In the genomic region with DNA sequence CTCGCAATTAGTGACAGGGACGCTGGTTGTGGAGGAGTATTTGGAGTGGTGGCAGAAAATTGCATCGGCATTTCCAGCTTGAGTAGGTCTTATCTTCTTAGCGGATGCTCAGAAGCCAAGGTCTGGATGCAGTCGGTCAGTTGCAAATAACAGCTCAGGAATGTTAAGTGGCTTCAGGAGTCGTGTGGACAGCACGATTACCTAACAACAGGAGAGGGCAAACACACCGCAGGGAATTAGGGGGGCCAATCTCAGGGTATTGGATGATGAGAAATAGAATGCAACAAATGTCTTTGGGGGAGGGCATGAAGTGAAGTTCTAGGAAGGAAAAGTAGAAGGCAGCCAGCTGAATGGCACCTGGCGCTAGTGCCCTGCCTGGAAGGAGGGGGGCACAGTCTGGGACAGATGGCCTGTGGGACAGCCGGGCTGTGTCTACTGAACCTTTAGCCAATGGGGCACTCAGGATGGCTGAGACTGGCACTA, we compare ENCODE assay signal across 15 cellular contexts. TPM values are rescaled to one million over a fixed set of nuclear protein-coding genes. Genes with fewer than 3 reads are reported as not detected.
A peak's percentile ranks its signal among the peaks of the same experiment; 100 is the strongest.
DNase-seq lines count a peak whose midpoint lies in the region; ATAC-seq and TF ChIP-seq lines count a peak whose summit lies in the region.
"Had no signal": no experiment of that assay in that cellular context is flagged by ENCODE, and none has a peak within 500 bp of the region (broad histone marks: within the 10 kb centered on the region; RNA-seq: fewer than 3 reads in every experiment).

No MANE protein-coding gene starts in this region.

- H3K27me3 Mint-ChIP-seq in GM23338 (ENCODE audit: insufficient read depth, low read depth, poor library complexity), result peaks cover 6% of the 10 kb centered on the region
- no peaks in the 10 kb centered on the region for H3K27me3 Mint-ChIP-seq in nephron progenitor cell (ENCODE audit: low read depth, poor library complexity)

- TF ChIP-seq POLR2A in vagina (IDR thresholded peaks at IDR 0.05), result no peak

- no peaks in the 10 kb centered on the region for H3K79me2 ChIP-seq in GM23338 (replicated peaks; ENCODE audit: insufficient read depth)
- no peaks in the 10 kb centered on the region for H3K79me2 ChIP-seq in hepatocyte

- H3K4me1 Mint-ChIP-seq in GM23338, result peaks cover 60% of the 10 kb centered on the region
- H3K4me1 Mint-ChIP-seq in nephron progenitor cell, result peaks cover 65% of the 10 kb centered on the region

- H3K36me3 ChIP-seq in GM23338 (ENCODE audit: insufficient read depth) (no peaks in the 10 kb centered on the region), hepatocyte (replicated peaks; ENCODE audit: insufficient read depth, low read depth) (no peaks in the 10 kb centered on the region), vagina (no peaks in the 10 kb centered on the region)
- H3K36me3 ChIP-seq: thoracic aorta had no signal

- ATAC-seq in GM23338 (peak; percentile 82), sciatic nerve (no peak)
- ATAC-seq: activated T-cell treated with anti-CD3 and anti-CD28 coated beads, Interleukin-2, amount 50 U/mL, for 72 hours had no signal

- H3K27me3 ChIP-seq in GM23338 (ENCODE audit: insufficient read depth), result no peaks in the 10 kb centered on the region
- H3K27me3 ChIP-seq in hepatocyte, result no peaks in the 10 kb centered on the region
- H3K27me3 ChIP-seq in vagina, result no peaks in the 10 kb centered on the region

- H3K9me2 ChIP-seq in GM23338 (ENCODE audit: insufficient read depth) (no peaks in the 10 kb centered on the region; the same call in 1 of the 2 replicates), hepatocyte (replicated peaks; ENCODE audit: insufficient read depth) (no peaks in the 10 kb centered on the region)

- H3K9me3 Mint-ChIP-seq in GM23338 (peaks cover 3% of the 10 kb centered on the region; the same call in 2 of the 3 replicates), nephron progenitor cell (no peaks in the 10 kb centered on the region)
- H3K9me3 Mint-ChIP-seq: activated T-cell treated with anti-CD3 and anti-CD28 coated beads, Interleukin-2, amount 50 U/mL, for 72 hours had no signal

- no peak for TF ChIP-seq CTCF in GM23338 (conservative IDR thresholded peaks at IDR 0.05; ENCODE audit: low read depth in 2 of 2)
- TF ChIP-seq CTCF in hepatocyte (IDR thresholded peaks at IDR 0.05; ENCODE audit: poor library complexity), result no peak
- no peak for TF ChIP-seq CTCF in nephron progenitor cell (IDR thresholded peaks at IDR 0.05)
- no peak for TF ChIP-seq CTCF in vagina (IDR thresholded peaks at IDR 0.05)

- no peak overlapping the region for H3K4me3 ChIP-seq in GM23338
- no peak overlapping the region for H3K4me3 ChIP-seq in hepatocyte
- H3K4me3 ChIP-seq in vagina, result no peak overlapping the region
- H3K4me3 ChIP-seq: thoracic aorta had no signal

- 26% methylated on average over 10 of the region's 10 CpGs for WGBS in hepatocyte (ENCODE audit: low lambda C conversion rate, missing lambda C conversion rate)

- H3K4me3 Mint-ChIP-seq in GM23338, result peak overlapping the region; percentile 25
- H3K4me3 Mint-ChIP-seq in nephron progenitor cell, result peak overlapping the region; percentile 4
- H3K4me3 Mint-ChIP-seq: activated T-cell treated with anti-CD3 and anti-CD28 coated beads, Interleukin-2, amount 50 U/mL, for 72 hours had no signal

- no peaks in the 10 kb centered on the region for H3F3A ChIP-seq in GM23338 (replicated peaks; ENCODE audit: low read depth)

- peaks cover 28% of the 10 kb centered on the region for H3K4me1 ChIP-seq in GM23338 (ENCODE audit: insufficient read depth)
- peaks cover 24% of the 10 kb centered on the region for H3K4me1 ChIP-seq in hepatocyte (ENCODE audit: insufficient read depth)
- H3K4me1 ChIP-seq in vagina, result peaks cover 9% of the 10 kb centered on the region

- peak overlapping the region; percentile 9; the same call in 1 of the 2 replicates for H3K27ac ChIP-seq in GM23338 (ENCODE audit: low read depth)
- peak overlapping the region; percentile 36 for H3K27ac ChIP-seq in hepatocyte
- no peak overlapping the region for H3K27ac ChIP-seq in vagina
- H3K27ac ChIP-seq: thoracic aorta had no signal

- H3K36me3 Mint-ChIP-seq in GM23338 (ENCODE audit: low read depth) (peaks cover 6% of the 10 kb centered on the region), nephron progenitor cell (ENCODE audit: low read depth) (peaks cover 8% of the 10 kb centered on the region)

- H3K27ac Mint-ChIP-seq in GM23338, result no peak overlapping the region
- no peak overlapping the region for H3K27ac Mint-ChIP-seq in nephron progenitor cell
- H3K27ac Mint-ChIP-seq: activated T-cell treated with anti-CD3 and anti-CD28 coated beads, Interleukin-2, amount 50 U/mL, for 72 hours had no signal

- DNase-seq in GM23338 (ENCODE audit: low spot score) (peak; percentile 83), amniotic epithelial cell (ENCODE audit: low read depth) (peak; percentile 76), hepatocyte (ENCODE audit: low spot score) (no peak), nephron progenitor cell (no peak), DMS153 treated with DMSO at 0.1 percent for 48 hours (lab: John Stamatoyannopoulos, UW; ENCODE audit: unreplicated experiment) (no peak), vagina (ENCODE audit: extremely low spot score in 2 of 2) (no peak), kidney glomerular epithelial cell (lab: John Stamatoyannopoulos, UW) (no peak), sciatic nerve (ENCODE audit: low spot score) (no peak)
- DNase-seq: activated CD4-positive, alpha-beta T cell treated with anti-CD3 and anti-CD28 coated beads for 4 hours; activated T-cell treated with anti-CD3 and anti-CD28 coated beads, Interleukin-2, amount 50 U/mL, for 72 hours; foreskin melanocyte; Karpas-422; occipital lobe; stimulated activated CD4-positive, alpha-beta T cell treated with anti-CD3 and anti-CD28 coated beads, Interleukin-15, amount 100 ng/mL, for 24 hours had no signal

- H2AFZ ChIP-seq in GM23338, result no peak overlapping the region
- no peak overlapping the region for H2AFZ ChIP-seq in hepatocyte

- no peaks in the 10 kb centered on the region for H4K20me1 ChIP-seq in GM23338 (replicated peaks; ENCODE audit: insufficient read depth)
- H4K20me1 ChIP-seq in hepatocyte (ENCODE audit: insufficient read depth, poor library complexity, severe bottlenecking), result no peaks in the 10 kb centered on the region

- H3K4me2 ChIP-seq in GM23338, result peak overlapping the region; percentile 55
- peak overlapping the region; percentile 35 for H3K4me2 ChIP-seq in hepatocyte

- intact Hi-C loops in vagina (cut with DNase I), result no loop called here
- intact Hi-C loops in sciatic nerve (cut with DNase I), result no loop called here

- no peaks in the 10 kb centered on the region for H3K9me3 ChIP-seq in hepatocyte (ENCODE audit: low read depth)
- no peaks in the 10 kb centered on the region for H3K9me3 ChIP-seq in vagina
- H3K9me3 ChIP-seq: thoracic aorta had no signal

TF ChIP-seq in GM23338, 12 proteins besides CTCF, POLR2A, EP300 and RAD21 (continues in another document):
- TF ChIP-seq POLR2AphosphoS5 (IDR thresholded peaks at IDR 0.05; ENCODE audit: low read depth) (no peak), NANOG (IDR thresholded peaks at IDR 0.05; ENCODE audit: borderline replicate concordance) (peak; percentile 67; the same call in 1 of the 2 replicates)

RNA-seq across cellular contexts. Expression of a gene that starts 11.8 kb away (rescaled TPM):
- total RNA-seq in GM23338 (2014; rRNA removed; shearing (Covaris generic)), result 97.0 and 100.0 TPM in 2 replicates
- 66.8 and 69.7 TPM in 2 replicates for polyA plus RNA-seq in GM23338 (2016; fragmentation: Nextera tagmentation; extraction: Ambion mirVana)
- 6.3 and 8.9 TPM in 2 replicates for total RNA-seq in hepatocyte
- 6.9 and 7.6 TPM in 2 replicates for polyA plus RNA-seq in hepatocyte
- 9.3 TPM for total RNA-seq in vagina
- total RNA-seq in sciatic nerve, result 2.5 TPM

Comparison
In these comparisons a context has a peak if more than half of its experiments do, and no peak if none do; other contexts are left out.
1. DNase-seq: peak in GM23338 (single experiment) and amniotic epithelial cell (single experiment); none in hepatocyte (single experiment), nephron progenitor cell (single experiment), DMS153 treated with DMSO at 0.1 percent for 48 hours (single experiment), vagina (0 of 2), kidney glomerular epithelial cell (single experiment) and sciatic nerve (single experiment).